23 cellular contexts compared by ENCODE assay signal in the genomic region with DNA sequence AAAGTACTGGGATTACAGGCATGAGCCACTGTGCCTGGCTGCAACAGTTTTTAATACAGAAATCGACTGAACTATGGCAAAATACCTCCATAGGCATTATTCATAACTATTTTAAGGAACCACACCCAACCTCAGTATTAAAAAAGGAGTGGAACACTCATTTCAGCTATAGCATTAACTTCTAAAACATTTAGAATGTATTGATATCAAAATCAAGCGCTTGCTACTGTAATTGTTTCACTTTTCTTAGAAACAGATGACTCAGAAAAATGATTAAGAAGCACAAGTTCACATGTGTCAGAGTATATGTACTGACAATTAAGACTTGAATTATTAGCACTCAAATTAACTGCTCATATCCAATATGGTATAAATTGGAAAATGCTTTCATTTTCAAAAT. TPM values are rescaled to one million over a fixed set of nuclear protein-coding genes. Genes with fewer than 3 reads are reported as not detected.
DNase-seq lines count a peak whose midpoint lies in the region; ATAC-seq, FAIRE-seq and TF ChIP-seq lines count a peak whose summit lies in the region.
"Had no signal": no experiment of that assay in that cellular context is flagged by ENCODE, and none has a peak within 500 bp of the region (broad histone marks: within the 10 kb centered on the region; RNA-seq: fewer than 3 reads in every experiment).

No MANE protein-coding gene starts in this region.

- no peak overlapping the region for H3K4me2 ChIP-seq in keratinocyte (ENCODE audit: control insufficient read depth, extremely low read depth, insufficient read depth, low read depth, low read length)
- H3K4me2 ChIP-seq: KMS-11 had no signal

- peaks cover 12% of the 10 kb centered on the region for H3K79me2 ChIP-seq in keratinocyte (ENCODE audit: control insufficient read depth, insufficient read depth, low read length)

- H3K9me1 ChIP-seq in keratinocyte (ENCODE audit: control insufficient read depth, extremely low read depth, insufficient read depth, low read length) = no peaks in the 10 kb centered on the region

- no peak overlapping the region for H3K4me3 Mint-ChIP-seq in activated CD4-positive, alpha-beta T cell treated with anti-CD3 and anti-CD28 coated beads for 36 hours
- H3K4me3 Mint-ChIP-seq in stimulated activated naive CD8-positive, alpha-beta T cell treated with anti-CD3 and anti-CD28 coated beads, Interleukin-15, amount 100 ng/mL, for 72 hours = no peak overlapping the region
- H3K4me3 Mint-ChIP-seq: B cell, H9 had no signal

- CTCF ChIA-PET in activated CD4-positive, alpha-beta T cell treated with anti-CD3 and anti-CD28 coated beads for 36 hours (lab: Charles Lee) = interaction anchor here (0.8 to 1.6 kb wide), 5 partner anchors 12 to 232 kb away, joined by 3 to 5 read pairs (median 3); no protein-coding TSS in a partner anchor

- no peaks in the 10 kb centered on the region for H3K9me3 Mint-ChIP-seq in activated CD4-positive, alpha-beta T cell treated with anti-CD3 and anti-CD28 coated beads for 36 hours (ENCODE audit: low read depth)
- H3K9me3 Mint-ChIP-seq in stimulated activated naive CD8-positive, alpha-beta T cell treated with anti-CD3 and anti-CD28 coated beads, Interleukin-15, amount 100 ng/mL, for 72 hours = no peaks in the 10 kb centered on the region

- no peak overlapping the region for H3K27ac Mint-ChIP-seq in activated CD4-positive, alpha-beta T cell treated with anti-CD3 and anti-CD28 coated beads for 36 hours
- no peak overlapping the region for H3K27ac Mint-ChIP-seq in stimulated activated naive CD8-positive, alpha-beta T cell treated with anti-CD3 and anti-CD28 coated beads, Interleukin-15, amount 100 ng/mL, for 72 hours
- H3K27ac Mint-ChIP-seq: B cell, H9 had no signal

- DNase-seq in activated CD4-positive, alpha-beta T cell treated with anti-CD3 and anti-CD28 coated beads for 36 hours = no peak
- no peak for DNase-seq in activated CD4-positive, alpha-beta T cell treated with anti-CD3 and anti-CD28 coated beads for 1 hour
- no peak for DNase-seq in stimulated activated naive CD8-positive, alpha-beta T cell treated with anti-CD3 and anti-CD28 coated beads, Interleukin-15, amount 100 ng/mL, for 72 hours
- no peak for DNase-seq in stimulated activated naive CD8-positive, alpha-beta T cell treated with anti-CD3 and anti-CD28 coated beads, Interleukin-15, Interleukin-2, amounts not matched to agents 100 U/mL and 50 U/mL, for 24 hours
- DNase-seq in keratinocyte (ENCODE audit: low read depth, low spot score) (no peak), DMS79 (lab: John Stamatoyannopoulos, UW) (no peak), NCI-H2171 treated with DMSO at 0.1 percent for 48 hours (lab: John Stamatoyannopoulos, UW) (no peak), KG1 (lab: John Stamatoyannopoulos, UW) (no peak)
- DNase-seq: 8988T, DND-41, H9, NCI-H1417, NCI-H187, NCI-H2107, NCI-H2227 treated with DMSO at 0.1 percent for 48 hours, NCI-H510A treated with DMSO at 0.1 percent for 48 hours, NCI-H774, OCI-M1 had no signal

- H3K27me3 ChIP-seq in keratinocyte (ENCODE audit: control insufficient read depth, extremely low read depth, insufficient read depth, low read length) = no peaks in the 10 kb centered on the region

- H3K9me3 ChIP-seq in keratinocyte (ENCODE audit: control insufficient read depth, low read depth, low read length) = no peaks in the 10 kb centered on the region

- dilution Hi-C loops in keratinocyte (cut with MboI; ENCODE audit: extremely low pct_ligation_motif_present, low sequenced_read_pairs) = no loop called here

- no peak overlapping the region for H3K4me3 ChIP-seq in keratinocyte (ENCODE audit: control insufficient read depth in 2 of 3, extremely low read depth in 1 of 3, insufficient read depth in 2 of 3, low read depth in 1 of 3, low read length in 3 of 3)

- no peaks in the 10 kb centered on the region for H3K27me3 Mint-ChIP-seq in activated CD4-positive, alpha-beta T cell treated with anti-CD3 and anti-CD28 coated beads for 36 hours
- H3K27me3 Mint-ChIP-seq in stimulated activated naive CD8-positive, alpha-beta T cell treated with anti-CD3 and anti-CD28 coated beads, Interleukin-15, amount 100 ng/mL, for 72 hours = no peaks in the 10 kb centered on the region
- H3K27me3 Mint-ChIP-seq: B cell had no signal

- POLR2A ChIA-PET in activated CD4-positive, alpha-beta T cell treated with anti-CD3 and anti-CD28 coated beads for 36 hours (lab: Charles Lee) = no interaction called here

- peak overlapping the region; percentile 4 for H3K27ac ChIP-seq in keratinocyte (ENCODE audit: control insufficient read depth, insufficient read depth, low read length)
- H3K27ac ChIP-seq: KMS-11 had no signal

- peak; percentile 74 for ATAC-seq in activated CD4-positive, alpha-beta T cell treated with anti-CD3 and anti-CD28 coated beads for 36 hours
- peak; percentile 40 for ATAC-seq in stimulated activated naive CD8-positive, alpha-beta T cell treated with anti-CD3 and anti-CD28 coated beads, Interleukin-15, amount 100 ng/mL, for 72 hours
- ATAC-seq in stimulated activated naive CD8-positive, alpha-beta T cell treated with anti-CD3 and anti-CD28 coated beads, Interleukin-15, Interleukin-2, amounts not matched to agents 100 U/mL and 50 U/mL, for 24 hours = no peak

- FAIRE-seq in keratinocyte (lab: Jason Lieb, UNC) = no peak

- no peak overlapping the region for H3K9ac ChIP-seq in keratinocyte (ENCODE audit: control insufficient read depth, extremely low read depth, insufficient read depth, low read length)
- H3K9ac ChIP-seq: KMS-11 had no signal

- TF ChIP-seq CTCF in keratinocyte (optimal IDR thresholded peaks at IDR 0.05 in 1 of 3, IDR thresholded peaks at IDR 0.05 in 1 of 3, conservative IDR thresholded peaks at IDR 0.05 in 1 of 3; ENCODE audit: extremely low read depth in 1 of 3, insufficient read depth in 2 of 3, low read length in 3 of 3) = no peak

- peaks cover 2 to 4% of the 10 kb centered on the region in 2 experiments for H3K36me3 ChIP-seq in keratinocyte (ENCODE audit: control insufficient read depth in 2 of 2, extremely low read depth in 1 of 2, insufficient read depth in 2 of 2, low read length in 2 of 2)

- peaks cover 15% of the 10 kb centered on the region for H3K36me3 Mint-ChIP-seq in activated CD4-positive, alpha-beta T cell treated with anti-CD3 and anti-CD28 coated beads for 36 hours (ENCODE audit: low read depth)

- intact Hi-C loops in activated CD4-positive, alpha-beta T cell treated with anti-CD3 and anti-CD28 coated beads for 36 hours (cut with DNase I, micrococcal nuclease) = loop anchor here in 1 of 2 experiments (5.0 kb wide), 1 partner anchor 40 kb away; no protein-coding TSS in a partner anchor

- H4K20me1 ChIP-seq in keratinocyte (ENCODE audit: control insufficient read depth, extremely low read depth, insufficient read depth, low read length) = no peaks in the 10 kb centered on the region

- H2AFZ ChIP-seq in keratinocyte (ENCODE audit: control insufficient read depth, low read length) = no peak overlapping the region

- H3K4me1 Mint-ChIP-seq in activated CD4-positive, alpha-beta T cell treated with anti-CD3 and anti-CD28 coated beads for 36 hours = peaks cover 15% of the 10 kb centered on the region
- H3K4me1 Mint-ChIP-seq in stimulated activated naive CD8-positive, alpha-beta T cell treated with anti-CD3 and anti-CD28 coated beads, Interleukin-15, amount 100 ng/mL, for 72 hours = peaks cover 16% of the 10 kb centered on the region
- H3K4me1 Mint-ChIP-seq: H9 had no signal

- no peaks in the 10 kb centered on the region for H3K4me1 ChIP-seq in keratinocyte (ENCODE audit: control insufficient read depth, extremely low read depth, insufficient read depth, low read length)

RNA-seq across cellular contexts. Expression of a gene that starts 15.1 kb away (rescaled TPM):
- 10 to 100 TPM; 60.1 to 70.7 TPM for total RNA-seq in activated CD4-positive, alpha-beta T cell treated with anti-CD3 and anti-CD28 coated beads for 36 hours
- polyA plus RNA-seq in keratinocyte = 53.4 to 86.8 TPM (median 55.4 TPM) in 3 replicates
- 36.1 TPM for polyA plus RNA-seq in keratinocyte (2011; ENCODE audit: low read depth)
- 58.4 and 112 TPM in 2 replicates for polyA plus RNA-seq in keratinocyte (2011; cell fraction: cytosol; rRNA removed)
- polyA plus RNA-seq in keratinocyte (2011; cell fraction: nucleus; rRNA removed) = 18.9 and 23.2 TPM in 2 replicates
- polyA plus RNA-seq in keratinocyte (2012; ENCODE audit: low replicate concordance) = 27.7 and 56.6 TPM in 2 replicates
- 32.0 to 86.8 TPM (median 49.4 TPM) in 3 replicates for polyA minus RNA-seq in keratinocyte
- 52.0 TPM for polyA minus RNA-seq in keratinocyte (2011; cell fraction: cytosol; rRNA and poly(A)+ RNA removed)
- 12.5 and 20.9 TPM in 2 replicates for polyA minus RNA-seq in keratinocyte (2011; cell fraction: nucleus; rRNA and poly(A)+ RNA removed)

RNA-seq across cellular contexts. Expression of a gene that starts 15.2 kb away (rescaled TPM):
- total RNA-seq in activated CD4-positive, alpha-beta T cell treated with anti-CD3 and anti-CD28 coated beads for 36 hours = 10 to 100 TPM; 37.5 to 42.9 TPM
- 5.0 to 9.6 TPM (median 6.4 TPM) in 3 replicates for polyA plus RNA-seq in keratinocyte
- polyA plus RNA-seq in keratinocyte (2011; ENCODE audit: low read depth) = 21.6 TPM
- 5.9 and 10.1 TPM in 2 replicates for polyA plus RNA-seq in keratinocyte (2011; cell fraction: cytosol; rRNA removed)
- 7.7 and 9.9 TPM in 2 replicates for polyA plus RNA-seq in keratinocyte (2011; cell fraction: nucleus; rRNA removed)
- 26.0 and 26.5 TPM in 2 replicates for polyA plus RNA-seq in keratinocyte (2012; ENCODE audit: low replicate concordance)
- polyA minus RNA-seq in keratinocyte = 5.0 to 15.0 TPM (median 5.4 TPM) in 3 replicates
- 7.5 TPM for polyA minus RNA-seq in keratinocyte (2011; cell fraction: cytosol; rRNA and poly(A)+ RNA removed)
- polyA minus RNA-seq in keratinocyte (2011; cell fraction: nucleus; rRNA and poly(A)+ RNA removed) = 3.8 and 9.9 TPM in 2 replicates

RNA-seq across cellular contexts. Expression of a gene that starts 39.8 kb away (rescaled TPM):
- total RNA-seq in activated CD4-positive, alpha-beta T cell treated with anti-CD3 and anti-CD28 coated beads for 36 hours = not detected
- not detected in 3 replicates for polyA plus RNA-seq in keratinocyte
- polyA plus RNA-seq in keratinocyte (2011; ENCODE audit: low read depth) = not detected
- not detected in 2 replicates for polyA plus RNA-seq in keratinocyte (2011; cell fraction: cytosol; rRNA removed)
- polyA plus RNA-seq in keratinocyte (2011; cell fraction: nucleus; rRNA removed) = not detected in 2 replicates
- polyA plus RNA-seq in keratinocyte (2012; ENCODE audit: low replicate concordance) = 0.16 TPM in 1 of 2 replicates, not detected in the other
- polyA minus RNA-seq in keratinocyte = 0.59 TPM in 1 of 3 replicates, not detected in the others
- not detected for polyA minus RNA-seq in keratinocyte (2011; cell fraction: cytosol; rRNA and poly(A)+ RNA removed)
- not detected in 2 replicates for polyA minus RNA-seq in keratinocyte (2011; cell fraction: nucleus; rRNA and poly(A)+ RNA removed)
- total RNA-seq: G401, H9, HT-29, RPMI7951 had no signal
